In genomic region chr5:138664276-138664943, GRCh38 we compare ENCODE assay signal across 9 cellular contexts.
DNase-seq lines count a peak whose midpoint lies in the region; ATAC-seq and TF ChIP-seq lines count a peak whose summit lies in the region.
"Had no signal": no experiment of that assay in that cellular context is flagged by ENCODE, and none has a peak within 500 bp of the region (broad histone marks: within the 10 kb centered on the region; RNA-seq: fewer than 3 reads in every experiment).

No MANE protein-coding gene starts in this region.

- H3K9me3 ChIP-seq in neural progenitor cell (ENCODE audit: low read depth) = no peaks in the 10 kb centered on the region

- no peak overlapping the region for H3K4me3 Mint-ChIP-seq in neural progenitor cell
- H3K4me3 Mint-ChIP-seq in activated CD4-positive, alpha-beta memory T cell treated with anti-CD3 and anti-CD28 coated beads for 36 hours = no peak overlapping the region
- H3K4me3 Mint-ChIP-seq: T-helper 1 cell treated with Interleukin-12 subunit alpha and Interleukin-12 subunit beta and Interleukin-4 antibody, amounts not matched to agents 30 μg/mL and 1 μg/mL, for 36 hours had no signal

- no peak for TF ChIP-seq CTCF in neural progenitor cell (IDR thresholded peaks at IDR 0.05)

- H3K9me3 Mint-ChIP-seq in neural progenitor cell = no peaks in the 10 kb centered on the region
- no peaks in the 10 kb centered on the region for H3K9me3 Mint-ChIP-seq in activated CD4-positive, alpha-beta memory T cell treated with anti-CD3 and anti-CD28 coated beads for 36 hours
- H3K9me3 Mint-ChIP-seq: T-helper 1 cell treated with Interleukin-12 subunit alpha and Interleukin-12 subunit beta and Interleukin-4 antibody, amounts not matched to agents 30 μg/mL and 1 μg/mL, for 36 hours had no signal

- H3K27me3 ChIP-seq in neural progenitor cell = no peaks in the 10 kb centered on the region

- H3K79me2 ChIP-seq in neural progenitor cell (ENCODE audit: low read depth) = no peaks in the 10 kb centered on the region

- peak; percentile 33 for DNase-seq in GM04504 (ENCODE audit: low read depth)
- DNase-seq in NCI-H69 (lab: John Stamatoyannopoulos, UW) = peak; percentile 90
- DNase-seq in epithelial cell of prostate (ENCODE audit: low read depth, low spot score) = peak; percentile 44
- DNase-seq in neural progenitor cell (ENCODE audit: low spot score) = no peak
- no peak for DNase-seq in iPS-NIHi11 (ENCODE audit: low spot score)
- DNase-seq in activated CD4-positive, alpha-beta memory T cell treated with anti-CD3 and anti-CD28 coated beads for 36 hours = no peak
- DNase-seq: right cardiac atrium had no signal

- CTCF ChIA-PET in activated CD4-positive, alpha-beta memory T cell treated with anti-CD3 and anti-CD28 coated beads for 36 hours (lab: Charles Lee) = no interaction called here

- ATAC-seq in GM19455 (IDR thresholded peaks at IDR 0.05; ENCODE audit: unreplicated experiment) = no peak
- ATAC-seq: right cardiac atrium had no signal

- peak overlapping the region; percentile 32 for H3K27ac ChIP-seq in epithelial cell of prostate
- H3K27ac ChIP-seq in neural progenitor cell = no peak overlapping the region

- POLR2A ChIA-PET in activated CD4-positive, alpha-beta memory T cell treated with anti-CD3 and anti-CD28 coated beads for 36 hours (lab: Charles Lee) = no interaction called here

- no peak overlapping the region for H3K4me2 ChIP-seq in neural progenitor cell

- intact Hi-C loops in activated CD4-positive, alpha-beta memory T cell treated with anti-CD3 and anti-CD28 coated beads for 36 hours (cut with micrococcal nuclease) = no loop called here

- peaks cover 4% of the 10 kb centered on the region for H3K4me1 ChIP-seq in neural progenitor cell

- H3K4me3 ChIP-seq in neural progenitor cell = no peak overlapping the region

- H3K27me3 Mint-ChIP-seq in neural progenitor cell (ENCODE audit: insufficient read depth, low read depth) = peaks cover 2% of the 10 kb centered on the region
- peaks cover 90% of the 10 kb centered on the region for H3K27me3 Mint-ChIP-seq in activated CD4-positive, alpha-beta memory T cell treated with anti-CD3 and anti-CD28 coated beads for 36 hours

- H3K36me3 Mint-ChIP-seq in neural progenitor cell = no peaks in the 10 kb centered on the region
- no peaks in the 10 kb centered on the region for H3K36me3 Mint-ChIP-seq in activated CD4-positive, alpha-beta memory T cell treated with anti-CD3 and anti-CD28 coated beads for 36 hours

- peaks cover 41% of the 10 kb centered on the region for H3K4me1 Mint-ChIP-seq in neural progenitor cell
- H3K4me1 Mint-ChIP-seq in activated CD4-positive, alpha-beta memory T cell treated with anti-CD3 and anti-CD28 coated beads for 36 hours (ENCODE audit: low read depth) = peaks cover 32% of the 10 kb centered on the region

- no peaks in the 10 kb centered on the region for H4K20me1 ChIP-seq in neural progenitor cell (ENCODE audit: low read depth)

- peaks cover 4% of the 10 kb centered on the region for H3F3A ChIP-seq in neural progenitor cell (ENCODE audit: low read depth)

- peak overlapping the region; percentile 10 for H3K27ac Mint-ChIP-seq in neural progenitor cell
- no peak overlapping the region for H3K27ac Mint-ChIP-seq in activated CD4-positive, alpha-beta memory T cell treated with anti-CD3 and anti-CD28 coated beads for 36 hours
- H3K27ac Mint-ChIP-seq: T-helper 1 cell treated with Interleukin-12 subunit alpha and Interleukin-12 subunit beta and Interleukin-4 antibody, amounts not matched to agents 30 μg/mL and 1 μg/mL, for 36 hours had no signal

- no peak overlapping the region for H3K9ac ChIP-seq in neural progenitor cell

- H2AFZ ChIP-seq in neural progenitor cell (replicated peaks) = peak overlapping the region; percentile 37

- H3K36me3 ChIP-seq in neural progenitor cell = no peaks in the 10 kb centered on the region

Comparison
In these comparisons a context has a peak if more than half of its experiments do, and no peak if none do; other contexts are left out.
1. DNase-seq: peak in GM04504 (single experiment), NCI-H69 (single experiment) and epithelial cell of prostate (single experiment); none in neural progenitor cell (single experiment), iPS-NIHi11 (single experiment) and activated CD4-positive, alpha-beta memory T cell treated with anti-CD3 and anti-CD28 coated beads for 36 hours (single experiment).